22 cellular contexts compared by ENCODE assay signal in the genomic region with DNA sequence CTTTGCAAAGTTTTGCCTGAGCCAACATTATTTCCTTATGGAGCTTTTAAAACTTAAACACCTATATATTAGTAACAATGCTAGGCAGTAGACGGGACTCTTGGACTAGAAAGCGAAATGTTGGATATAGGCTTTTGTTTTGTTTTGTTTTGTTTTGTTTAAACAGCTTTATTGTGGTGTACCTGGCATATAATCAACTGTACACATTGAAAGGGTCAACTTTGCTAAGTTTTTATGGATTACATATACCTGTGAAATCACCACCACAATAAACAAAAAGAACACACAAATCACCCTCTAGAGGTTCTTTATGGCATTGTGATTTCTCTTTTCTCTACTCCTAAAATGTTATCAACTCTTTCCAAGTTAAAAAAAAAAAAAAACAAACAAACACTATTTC.
DNase-seq lines count a peak whose midpoint lies in the region; ATAC-seq, FAIRE-seq and TF ChIP-seq lines count a peak whose summit lies in the region.
"Had no signal": no experiment of that assay in that cellular context is flagged by ENCODE, and none has a peak within 500 bp of the region (broad histone marks: within the 10 kb centered on the region; RNA-seq: fewer than 3 reads in every experiment).

No MANE protein-coding gene starts in this region.

- no peak overlapping the region for H3K4me3 Mint-ChIP-seq in osteocyte (ENCODE audit: unreplicated experiment)
- H3K4me3 Mint-ChIP-seq: CD4-positive, alpha-beta memory T cell had no signal

- H3K9me3 Mint-ChIP-seq in osteocyte (ENCODE audit: unreplicated experiment): no peaks in the 10 kb centered on the region
- H3K9me3 Mint-ChIP-seq: CD4-positive, alpha-beta memory T cell had no signal

- no peaks in the 10 kb centered on the region for H3K36me3 Mint-ChIP-seq in osteocyte (ENCODE audit: unreplicated experiment)
- H3K36me3 Mint-ChIP-seq: CD4-positive, alpha-beta memory T cell had no signal

- no peak for TF ChIP-seq EP300 in A549 (IDR thresholded peaks at IDR 0.05)

- H3K27ac Mint-ChIP-seq in osteocyte (ENCODE audit: unreplicated experiment): no peak overlapping the region
- H3K27ac Mint-ChIP-seq: CD4-positive, alpha-beta memory T cell had no signal

- peaks cover 38% of the 10 kb centered on the region for H3K4me1 ChIP-seq in A549
- H3K4me1 ChIP-seq: BE2C had no signal

- H3K4me3 ChIP-seq in A549: no peak overlapping the region
- H3K4me3 ChIP-seq: BLaER1 treated with 17β-estradiol and CSF1 and Interleukin-3, amounts not matched to agents 10 nM and 100 nM had no signal

- POLR2A ChIA-PET in A549 (lab: Yijun Ruan, JAX): no interaction called here

- H3K27me3 Mint-ChIP-seq in osteocyte (ENCODE audit: unreplicated experiment): no peaks in the 10 kb centered on the region

- TF ChIP-seq RAD21 in A549 (conservative IDR thresholded peaks at IDR 0.05 in 1 of 2, IDR thresholded peaks at IDR 0.05 in 1 of 2): no peak

- ATAC-seq in A549: no peak

- FAIRE-seq in A549 (lab: Jason Lieb, UNC): no peak
- FAIRE-seq: A204.1, G401.6, GM12892, H1 had no signal

- DNase-seq in A549 (ENCODE audit: low read depth in 1 of 2, low spot score in 1 of 2): no peak
- DNase-seq in cardiac septum (ENCODE audit: low spot score): no peak
- DNase-seq in GOT3 (lab: John Stamatoyannopoulos, UW): no peak
- DNase-seq in osteocyte (ENCODE audit: extremely low spot score, unreplicated experiment): no peak
- DNase-seq: ACHN; AML-193; BE2C; Calu3; CD4-positive, alpha-beta memory T cell; COR-L47; DMS153; DND-41; H7; HCEC 1CT had no signal

- TF ChIP-seq CTCF in A549 (IDR thresholded peaks at IDR 0.05) (no peak), LNCAP (IDR thresholded peaks at IDR 0.05) (peak; percentile 37), VCaP (conservative IDR thresholded peaks at IDR 0.05) (peak; percentile 13; the same call in 1 of the 2 replicates), osteocyte (IDR thresholded peaks at IDR 0.05) (no peak)

- peaks cover 18% of the 10 kb centered on the region for H3K4me1 Mint-ChIP-seq in osteocyte (ENCODE audit: unreplicated experiment)
- H3K4me1 Mint-ChIP-seq: CD4-positive, alpha-beta memory T cell had no signal

- H3K27ac ChIP-seq in A549 (peak overlapping the region; percentile 77 to 78; a peak in 3 of 6 replicates), VCaP (no peak overlapping the region)
- H3K27ac ChIP-seq: 22Rv1; BLaER1 treated with 17β-estradiol and CSF1 and Interleukin-3, amounts not matched to agents 10 nM and 100 nM had no signal

- CTCF ChIA-PET in A549 (lab: Yijun Ruan, JAX): interaction anchor here (0.7 kb wide), 1 partner anchor 1019 kb away, joined by 3 read pairs; no protein-coding TSS in a partner anchor

- no peak for TF ChIP-seq POLR2A in A549 (IDR thresholded peaks at IDR 0.05; ENCODE audit: low read length)

- H3K9me3 ChIP-seq in A549: no peaks in the 10 kb centered on the region
- H3K9me3 ChIP-seq: BE2C; BLaER1 treated with 17β-estradiol and CSF1 and Interleukin-3, amounts not matched to agents 10 nM and 100 nM had no signal

- no peak overlapping the region; the same call in 2 of the 3 replicates for H3K4me2 ChIP-seq in A549

- WGBS in A549 (ENCODE audit: missing lambda C conversion rate): 94% methylated on average over 2 of the region's 2 CpGs

- intact Hi-C loops in cardiac septum (cut with DNase I): no loop called here

TF ChIP-seq in A549, 52 proteins besides CTCF, POLR2A, EP300 and RAD21:
- TF ChIP-seq ZFP36 (IDR thresholded peaks at IDR 0.05; ENCODE audit: borderline replicate concordance, partially characterized antibody) (no peak), PHF8 (IDR thresholded peaks at IDR 0.05; ENCODE audit: borderline replicate concordance, low read depth) (no peak), ZC3H11A (IDR thresholded peaks at IDR 0.05) (no peak), CEBPB (IDR thresholded peaks at IDR 0.05) (no peak), RFX5 (IDR thresholded peaks at IDR 0.05) (no peak), FOSB (CRISPR knock-in tag; IDR thresholded peaks at IDR 0.05) (no peak), CBX8 (IDR thresholded peaks at IDR 0.05) (no peak), TFCP2L1 (CRISPR knock-in tag; IDR thresholded peaks at IDR 0.05) (no peak), FOXS1 (CRISPR knock-in tag; IDR thresholded peaks at IDR 0.05) (no peak), RNF2 (IDR thresholded peaks at IDR 0.05; ENCODE audit: borderline replicate concordance, low read depth) (no peak), MAZ (IDR thresholded peaks at IDR 0.05; ENCODE audit: borderline replicate concordance, low read depth, low read length) (no peak), HOXB13 (CRISPR knock-in tag; IDR thresholded peaks at IDR 0.05; ENCODE audit: low read depth) (no peak), KDM1A (IDR thresholded peaks at IDR 0.05; ENCODE audit: low read depth) (no peak), MYC (IDR thresholded peaks at IDR 0.05; ENCODE audit: borderline replicate concordance, low read length) (no peak)
- TF ChIP-seq, protein P1, sequence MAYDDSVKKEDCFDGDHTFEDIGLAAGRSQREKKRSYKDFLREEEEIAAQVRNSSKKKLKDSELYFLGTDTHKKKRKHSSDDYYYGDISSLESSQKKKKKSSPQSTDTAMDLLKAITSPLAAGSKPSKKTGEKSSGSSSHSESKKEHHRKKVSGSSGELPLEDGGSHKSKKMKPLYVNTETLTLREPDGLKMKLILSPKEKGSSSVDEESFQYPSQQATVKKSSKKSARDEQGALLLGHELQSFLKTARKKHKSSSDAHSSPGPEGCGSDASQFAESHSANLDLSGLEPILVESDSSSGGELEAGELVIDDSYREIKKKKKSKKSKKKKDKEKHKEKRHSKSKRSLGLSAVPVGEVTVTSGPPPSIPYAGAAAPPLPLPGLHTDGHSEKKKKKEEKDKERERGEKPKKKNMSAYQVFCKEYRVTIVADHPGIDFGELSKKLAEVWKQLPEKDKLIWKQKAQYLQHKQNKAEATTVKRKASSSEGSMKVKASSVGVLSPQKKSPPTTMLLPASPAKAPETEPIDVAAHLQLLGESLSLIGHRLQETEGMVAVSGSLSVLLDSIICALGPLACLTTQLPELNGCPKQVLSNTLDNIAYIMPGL (CRISPR knock-in tag; IDR thresholded peaks at IDR 0.05; ENCODE audit: borderline replicate concordance): no peak
- TF ChIP-seq, protein P2, sequence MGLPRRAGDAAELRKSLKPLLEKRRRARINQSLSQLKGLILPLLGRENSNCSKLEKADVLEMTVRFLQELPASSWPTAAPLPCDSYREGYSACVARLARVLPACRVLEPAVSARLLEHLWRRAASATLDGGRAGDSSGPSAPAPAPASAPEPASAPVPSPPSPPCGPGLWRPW (IDR thresholded peaks at IDR 0.05): no peak
- TF ChIP-seq, protein P3, sequence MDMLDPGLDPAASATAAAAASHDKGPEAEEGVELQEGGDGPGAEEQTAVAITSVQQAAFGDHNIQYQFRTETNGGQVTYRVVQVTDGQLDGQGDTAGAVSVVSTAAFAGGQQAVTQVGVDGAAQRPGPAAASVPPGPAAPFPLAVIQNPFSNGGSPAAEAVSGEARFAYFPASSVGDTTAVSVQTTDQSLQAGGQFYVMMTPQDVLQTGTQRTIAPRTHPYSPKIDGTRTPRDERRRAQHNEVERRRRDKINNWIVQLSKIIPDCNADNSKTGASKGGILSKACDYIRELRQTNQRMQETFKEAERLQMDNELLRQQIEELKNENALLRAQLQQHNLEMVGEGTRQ (IDR thresholded peaks at IDR 0.05): no peak

Comparison
In these comparisons a context has a peak if more than half of its experiments do, and no peak if none do; other contexts are left out.
1. CTCF ChIP-seq: peak in LNCAP (single experiment) and VCaP (single experiment); none in A549 (single experiment) and osteocyte (single experiment).